ENCODE assay signal across 21 cellular contexts in the genomic region with DNA sequence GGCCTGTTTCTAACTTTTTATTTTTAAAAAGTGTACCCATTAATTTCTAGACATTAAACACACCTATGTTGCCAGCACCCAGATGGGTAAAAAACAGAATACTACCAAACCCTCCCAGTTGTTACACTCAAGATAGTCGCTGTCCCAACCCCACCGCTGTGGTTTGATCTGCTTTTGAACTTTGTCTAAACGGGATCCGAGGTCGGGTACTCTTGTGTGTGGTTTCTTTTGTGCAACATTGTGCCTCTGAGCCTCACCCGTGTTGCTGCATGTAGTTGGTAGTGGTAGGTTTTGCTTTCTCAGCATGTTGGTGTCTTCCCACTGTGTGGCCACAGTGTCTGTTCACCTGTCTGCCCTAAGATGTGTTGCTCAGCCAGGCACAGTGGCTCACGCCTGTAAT. TPM values are rescaled to one million over a fixed set of nuclear protein-coding genes. Genes with fewer than 3 reads are reported as not detected.
DNase-seq lines count a peak whose midpoint lies in the region; ATAC-seq and FAIRE-seq lines count a peak whose summit lies in the region.
"Had no signal": no experiment of that assay in that cellular context is flagged by ENCODE, and none has a peak within 500 bp of the region (broad histone marks: within the 10 kb centered on the region; RNA-seq: fewer than 3 reads in every experiment).

No MANE protein-coding gene starts in this region.

- peaks cover 33% of the 10 kb centered on the region for H3K36me3 ChIP-seq in CD4-positive, CD25-positive, alpha-beta regulatory T cell (ENCODE audit: control insufficient read depth, insufficient read depth, low read length)
- H3K36me3 ChIP-seq: WERI-Rb-1 had no signal

- intact Hi-C loops in activated CD4-positive, alpha-beta T cell treated with anti-CD3 and anti-CD28 coated beads, Interleukin-2, amount 10 ng/mL, durations not matched to agents 24 days and 14 days (cut with micrococcal nuclease) = no loop called here

- H3K4me1 Mint-ChIP-seq in activated CD4-positive, alpha-beta T cell treated with anti-CD3 and anti-CD28 coated beads, Interleukin-2, amount 10 ng/mL, durations not matched to agents 24 days and 14 days = peaks cover 51% of the 10 kb centered on the region
- H3K4me1 Mint-ChIP-seq in CD4-positive, CD25-positive, alpha-beta regulatory T cell = peaks cover 15 to 78% (median 45%) of the 10 kb centered on the region in 4 donors
- H3K4me1 Mint-ChIP-seq in T-helper 1 cell treated with Interleukin-12 subunit alpha and Interleukin-12 subunit beta and Interleukin-4 antibody, amounts not matched to agents 30 μg/mL and 1 μg/mL, for 36 hours (ENCODE audit: low read depth) = peaks cover 58% of the 10 kb centered on the region
- peaks cover 62% of the 10 kb centered on the region for H3K4me1 Mint-ChIP-seq in activated naive CD8-positive, alpha-beta T cell treated with anti-CD3 and anti-CD28 coated beads for 36 hours

- H3K4me3 Mint-ChIP-seq in activated CD4-positive, alpha-beta T cell treated with anti-CD3 and anti-CD28 coated beads, Interleukin-2, amount 10 ng/mL, durations not matched to agents 24 days and 14 days = peak overlapping the region; percentile 36
- peak overlapping the region; percentile 15 to 88 (median 42) for H3K4me3 Mint-ChIP-seq in CD4-positive, CD25-positive, alpha-beta regulatory T cell
- no peak overlapping the region for H3K4me3 Mint-ChIP-seq in T-helper 1 cell treated with Interleukin-12 subunit alpha and Interleukin-12 subunit beta and Interleukin-4 antibody, amounts not matched to agents 30 μg/mL and 1 μg/mL, for 36 hours
- peak overlapping the region; percentile 7 for H3K4me3 Mint-ChIP-seq in activated naive CD8-positive, alpha-beta T cell treated with anti-CD3 and anti-CD28 coated beads for 36 hours

- no peaks in the 10 kb centered on the region for H3K9me3 ChIP-seq in CD4-positive, CD25-positive, alpha-beta regulatory T cell (ENCODE audit: control insufficient read depth in 2 of 2, low read length in 2 of 2)
- H3K9me3 ChIP-seq: BLaER1 treated with 17β-estradiol and CSF1 and Interleukin-3, amounts not matched to agents 10 nM and 100 nM; esophagus muscularis mucosa had no signal

- H3K9me3 Mint-ChIP-seq in activated CD4-positive, alpha-beta T cell treated with anti-CD3 and anti-CD28 coated beads, Interleukin-2, amount 10 ng/mL, durations not matched to agents 24 days and 14 days = no peaks in the 10 kb centered on the region
- H3K9me3 Mint-ChIP-seq in CD4-positive, CD25-positive, alpha-beta regulatory T cell = no peaks in the 10 kb centered on the region
- no peaks in the 10 kb centered on the region for H3K9me3 Mint-ChIP-seq in T-helper 1 cell treated with Interleukin-12 subunit alpha and Interleukin-12 subunit beta and Interleukin-4 antibody, amounts not matched to agents 30 μg/mL and 1 μg/mL, for 36 hours
- no peaks in the 10 kb centered on the region for H3K9me3 Mint-ChIP-seq in activated naive CD8-positive, alpha-beta T cell treated with anti-CD3 and anti-CD28 coated beads for 36 hours

- H3K4me3 ChIP-seq in CD4-positive, CD25-positive, alpha-beta regulatory T cell (ENCODE audit: low read depth, low read length) = no peak overlapping the region
- H3K4me3 ChIP-seq: BLaER1 treated with 17β-estradiol and CSF1 and Interleukin-3, amounts not matched to agents 10 nM and 100 nM; esophagus muscularis mucosa; GM12878 had no signal

- H3K27ac ChIP-seq in CD4-positive, CD25-positive, alpha-beta regulatory T cell (ENCODE audit: insufficient read depth, low read length, poor library complexity, severe bottlenecking) = peak overlapping the region; percentile 31
- H3K27ac ChIP-seq: BLaER1 treated with 17β-estradiol and CSF1 and Interleukin-3, amounts not matched to agents 10 nM and 100 nM; esophagus muscularis mucosa; WERI-Rb-1 had no signal

- no peak for FAIRE-seq in urothelium cell line (lab: Jason Lieb, UNC)
- FAIRE-seq: astrocyte, GM12878, HTR-8/SVneo had no signal

- ATAC-seq in CD4-positive, CD25-positive, alpha-beta regulatory T cell (ENCODE audit: low read depth in 2 of 2) = no peak
- ATAC-seq: GM12878, left colon had no signal

- DNase-seq in activated CD4-positive, alpha-beta T cell treated with anti-CD3 and anti-CD28 coated beads, Interleukin-2, amount 10 ng/mL, durations not matched to agents 24 days and 14 days = peak; percentile 83
- DNase-seq in activated CD4-positive, alpha-beta T cell treated with anti-CD3 and anti-CD28 coated beads for 1 hour = no peak
- DNase-seq in CD4-positive, CD25-positive, alpha-beta regulatory T cell = peak in 2 of 3 donors; percentile 22 to 68
- DNase-seq in activated naive CD8-positive, alpha-beta T cell treated with anti-CD3 and anti-CD28 coated beads for 36 hours = no peak
- DNase-seq in urothelium cell line (ENCODE audit: low spot score) (no peak), DMS53 treated with DMSO at 0.1 percent for 48 hours (lab: John Stamatoyannopoulos, UW; ENCODE audit: unreplicated experiment) (no peak), NK-92 (lab: John Stamatoyannopoulos, UW; ENCODE audit: unreplicated experiment) (no peak)
- DNase-seq: DMS 273 treated with DMSO at 0.1 percent for 48 hours; effector CD4-positive, alpha-beta T cell; H7; Karpas-422; left colon; NCI-H1105 treated with DMSO at 0.1 percent for 48 hours; NCI-H524 treated with DMSO at 0.1 percent for 48 hours; WERI-Rb-1 had no signal

- peaks cover 51% of the 10 kb centered on the region for H3K36me3 Mint-ChIP-seq in activated CD4-positive, alpha-beta T cell treated with anti-CD3 and anti-CD28 coated beads, Interleukin-2, amount 10 ng/mL, durations not matched to agents 24 days and 14 days (ENCODE audit: low read depth)
- peaks cover 37% of the 10 kb centered on the region for H3K36me3 Mint-ChIP-seq in CD4-positive, CD25-positive, alpha-beta regulatory T cell
- H3K36me3 Mint-ChIP-seq in T-helper 1 cell treated with Interleukin-12 subunit alpha and Interleukin-12 subunit beta and Interleukin-4 antibody, amounts not matched to agents 30 μg/mL and 1 μg/mL, for 36 hours (ENCODE audit: low read depth) = peaks cover 40% of the 10 kb centered on the region
- peaks cover 35% of the 10 kb centered on the region for H3K36me3 Mint-ChIP-seq in activated naive CD8-positive, alpha-beta T cell treated with anti-CD3 and anti-CD28 coated beads for 36 hours

- peak overlapping the region; percentile 8 for H3K27ac Mint-ChIP-seq in activated CD4-positive, alpha-beta T cell treated with anti-CD3 and anti-CD28 coated beads, Interleukin-2, amount 10 ng/mL, durations not matched to agents 24 days and 14 days
- H3K27ac Mint-ChIP-seq in CD4-positive, CD25-positive, alpha-beta regulatory T cell = peak overlapping the region; percentile 48 to 83 (median 74)
- H3K27ac Mint-ChIP-seq in T-helper 1 cell treated with Interleukin-12 subunit alpha and Interleukin-12 subunit beta and Interleukin-4 antibody, amounts not matched to agents 30 μg/mL and 1 μg/mL, for 36 hours = peak overlapping the region; percentile 17
- peak overlapping the region; percentile 60 for H3K27ac Mint-ChIP-seq in activated naive CD8-positive, alpha-beta T cell treated with anti-CD3 and anti-CD28 coated beads for 36 hours

- H3K4me1 ChIP-seq in CD4-positive, CD25-positive, alpha-beta regulatory T cell (ENCODE audit: control insufficient read depth, insufficient read depth, low read length, poor library complexity, severe bottlenecking) = peaks cover 61% of the 10 kb centered on the region

- peaks cover 2% of the 10 kb centered on the region for H3K27me3 Mint-ChIP-seq in activated CD4-positive, alpha-beta T cell treated with anti-CD3 and anti-CD28 coated beads, Interleukin-2, amount 10 ng/mL, durations not matched to agents 24 days and 14 days
- H3K27me3 Mint-ChIP-seq in CD4-positive, CD25-positive, alpha-beta regulatory T cell = peaks cover 4% of the 10 kb centered on the region
- H3K27me3 Mint-ChIP-seq in T-helper 1 cell treated with Interleukin-12 subunit alpha and Interleukin-12 subunit beta and Interleukin-4 antibody, amounts not matched to agents 30 μg/mL and 1 μg/mL, for 36 hours (ENCODE audit: low read depth) = peaks cover 2% of the 10 kb centered on the region
- H3K27me3 Mint-ChIP-seq in activated naive CD8-positive, alpha-beta T cell treated with anti-CD3 and anti-CD28 coated beads for 36 hours = no peaks in the 10 kb centered on the region

- H3K27me3 ChIP-seq in CD4-positive, CD25-positive, alpha-beta regulatory T cell (ENCODE audit: control insufficient read depth, insufficient read depth, low read length) = no peaks in the 10 kb centered on the region
- H3K27me3 ChIP-seq: BLaER1 treated with 17β-estradiol and CSF1 and Interleukin-3, amounts not matched to agents 10 nM and 100 nM; esophagus muscularis mucosa had no signal

RNA-seq across cellular contexts. Expression of a gene that starts 4.3 kb away (rescaled TPM):
- total RNA-seq in activated CD4-positive, alpha-beta T cell treated with anti-CD3 and anti-CD28 coated beads, Interleukin-2, amount 10 ng/mL, durations not matched to agents 24 days and 14 days = 36.7 and 36.9 TPM in 2 replicates
- 86.0 TPM for total RNA-seq in CD4-positive, CD25-positive, alpha-beta regulatory T cell
- polyA plus RNA-seq in CD4-positive, CD25-positive, alpha-beta regulatory T cell = 10 to 100 TPM; 28.1 to 43.4 (median 35.1) TPM
- 10 to 100 TPM; 32.6 to 34.8 TPM for total RNA-seq in activated naive CD8-positive, alpha-beta T cell treated with anti-CD3 and anti-CD28 coated beads for 36 hours

RNA-seq across cellular contexts. Expression of a gene that starts 34.7 kb away (rescaled TPM):
- 470 and 474 TPM in 2 replicates for total RNA-seq in activated CD4-positive, alpha-beta T cell treated with anti-CD3 and anti-CD28 coated beads, Interleukin-2, amount 10 ng/mL, durations not matched to agents 24 days and 14 days
- total RNA-seq in CD4-positive, CD25-positive, alpha-beta regulatory T cell = 353 TPM
- 100 to 1,000 TPM; 450 to 761 (median 584) TPM for polyA plus RNA-seq in CD4-positive, CD25-positive, alpha-beta regulatory T cell
- total RNA-seq in activated naive CD8-positive, alpha-beta T cell treated with anti-CD3 and anti-CD28 coated beads for 36 hours = 100 to 1,000 TPM; 588 to 605 TPM

RNA-seq across cellular contexts. Expression of a gene that starts 47.2 kb away (rescaled TPM):
- 148 and 177 TPM in 2 replicates for total RNA-seq in activated CD4-positive, alpha-beta T cell treated with anti-CD3 and anti-CD28 coated beads, Interleukin-2, amount 10 ng/mL, durations not matched to agents 24 days and 14 days
- 112 TPM for total RNA-seq in CD4-positive, CD25-positive, alpha-beta regulatory T cell
- polyA plus RNA-seq in CD4-positive, CD25-positive, alpha-beta regulatory T cell = 10 to 100 TPM; 64.0 to 95.1 (median 79.0) TPM
- total RNA-seq in activated naive CD8-positive, alpha-beta T cell treated with anti-CD3 and anti-CD28 coated beads for 36 hours = 100 to 1,000 TPM; 148 to 151 TPM

Comparison
In these comparisons a context has a peak if more than half of its experiments do, and no peak if none do; other contexts are left out.
1. DNase-seq: peak in activated CD4-positive, alpha-beta T cell treated with anti-CD3 and anti-CD28 coated beads, Interleukin-2, amount 10 ng/mL, durations not matched to agents 24 days and 14 days (single experiment) and CD4-positive, CD25-positive, alpha-beta regulatory T cell (2 of 3); none in activated CD4-positive, alpha-beta T cell treated with anti-CD3 and anti-CD28 coated beads for 1 hour (single experiment), activated naive CD8-positive, alpha-beta T cell treated with anti-CD3 and anti-CD28 coated beads for 36 hours (single experiment), urothelium cell line (single experiment), DMS53 treated with DMSO at 0.1 percent for 48 hours (single experiment) and NK-92 (single experiment).
2. H3K27ac Mint-ChIP-seq: peak in every context shown above with its lines; median percentile 74 in CD4-positive, CD25-positive, alpha-beta regulatory T cell; 60 in activated naive CD8-positive, alpha-beta T cell treated with anti-CD3 and anti-CD28 coated beads for 36 hours; 17 in T-helper 1 cell treated with Interleukin-12 subunit alpha and Interleukin-12 subunit beta and Interleukin-4 antibody, amounts not matched to agents 30 μg/mL and 1 μg/mL, for 36 hours; 8 in activated CD4-positive, alpha-beta T cell treated with anti-CD3 and anti-CD28 coated beads, Interleukin-2, amount 10 ng/mL, durations not matched to agents 24 days and 14 days.